Comparison of ENCODE assay signal across 20 cellular contexts in the genomic region with DNA sequence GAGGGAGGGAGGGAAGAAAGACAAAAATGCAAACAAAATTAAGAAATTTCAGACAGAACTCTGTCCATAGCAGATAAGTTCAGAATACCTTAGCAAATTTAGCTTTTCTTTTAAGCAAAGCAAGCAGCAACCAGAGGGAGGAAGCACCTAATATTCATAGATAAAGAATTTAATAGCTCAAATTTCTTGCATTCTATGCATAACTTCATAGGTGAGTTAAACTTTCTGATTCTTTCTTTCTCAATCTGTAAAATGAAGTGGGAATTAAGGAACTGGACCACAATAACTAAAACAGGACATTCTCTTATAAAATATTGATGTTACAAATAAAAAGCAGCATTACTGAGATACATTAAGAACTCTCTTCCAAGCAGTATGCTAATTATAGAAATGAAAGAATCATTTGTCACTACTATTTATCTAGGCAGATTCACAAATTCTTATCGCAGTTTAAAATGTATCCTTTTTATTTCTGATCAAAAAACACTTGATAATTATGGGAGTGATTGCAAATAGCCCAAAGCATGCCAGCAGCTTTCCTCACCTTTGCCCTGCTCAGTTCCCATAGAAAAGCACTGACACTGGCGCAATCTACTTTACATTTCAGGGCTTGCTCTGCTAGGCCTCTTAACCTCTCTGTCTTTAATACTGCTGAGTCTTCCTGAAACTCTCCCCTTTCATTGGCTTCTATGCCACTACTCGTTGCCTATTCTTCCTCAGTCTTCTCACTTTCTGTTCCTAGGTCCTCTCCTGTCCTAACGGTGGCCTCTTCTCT.
A peak's percentile ranks its signal among the peaks of the same experiment; 100 is the strongest.
DNase-seq lines count a peak whose midpoint lies in the region; ATAC-seq, FAIRE-seq and TF ChIP-seq lines count a peak whose summit lies in the region.
"Had no signal": no experiment of that assay in that cellular context is flagged by ENCODE, and none has a peak within 500 bp of the region (broad histone marks: within the 10 kb centered on the region; RNA-seq: fewer than 3 reads in every experiment).

No MANE protein-coding gene starts in this region.

- POLR2A ChIA-PET in HepG2 (lab: Yijun Ruan, JAX), result no interaction called here

- TF ChIP-seq RAD21 in liver (IDR thresholded peaks at IDR 0.05) (no peak), HepG2 (CRISPR knock-in tag; IDR thresholded peaks at IDR 0.05) (no peak)

- H2AFZ ChIP-seq in HepG2 (ENCODE audit: low read length), result no peak overlapping the region

- H3K4me3 ChIP-seq in liver (ENCODE audit: low read depth in 1 of 3, low read length in 3 of 3) (no peak overlapping the region), HepG2 (replicated peaks in 1 of 3; ENCODE audit: insufficient read depth in 1 of 3, low read depth in 2 of 3, low read length in 3 of 3) (no peak overlapping the region), adipocyte (ENCODE audit: low read length) (peak overlapping the region; percentile 3), right lobe of liver (no peak overlapping the region), uterus (no peak overlapping the region)
- H3K4me3 ChIP-seq: BLaER1 treated with 17β-estradiol and CSF1 and Interleukin-3, amounts not matched to agents 10 nM and 100 nM; K562; Peyer's patch had no signal

- no peak for DNase-seq in HepG2 (ENCODE audit: low spot score)
- DNase-seq in adipocyte (ENCODE audit: low read depth), result no peak
- peak in 1 of 3 donors; percentile 70 for DNase-seq in right lobe of liver
- DNase-seq in uterus, result no peak
- no peak for DNase-seq in DMS 273 (lab: John Stamatoyannopoulos, UW; ENCODE audit: unreplicated experiment)
- DNase-seq in NCI-H146 (lab: John Stamatoyannopoulos, UW), result no peak
- DNase-seq: 8988T; Calu3; CD8-positive, alpha-beta T cell; DMS53; H9; NCI-H1105; NCI-H1694; NCI-H2081 treated with DMSO at 0.1 percent for 48 hours; Peyer's patch had no signal

- in situ Hi-C loops in HepG2 (cut with HindIII; ENCODE audit: extremely low pct_ligation_motif_present, low pct_unique_long_range_greater_than_20kb), result no loop called here

- H3K27ac ChIP-seq in liver (ENCODE audit: low read depth in 1 of 2, low read length in 2 of 2) (no peak overlapping the region), HepG2 (ENCODE audit: extremely low read length, insufficient read depth, low read length) (no peak overlapping the region), right lobe of liver (peak overlapping the region in 1 of 3 donors; percentile 47), uterus (peak overlapping the region; percentile 60 to 77)
- H3K27ac ChIP-seq: BLaER1 treated with 17β-estradiol and CSF1 and Interleukin-3, amounts not matched to agents 10 nM and 100 nM; Peyer's patch had no signal

- TF ChIP-seq POLR2A in HepG2 (IDR thresholded peaks at IDR 0.05; ENCODE audit: insufficient read depth in 1 of 2, low read depth in 2 of 2, low read length in 2 of 2) (no peak), right lobe of liver (IDR thresholded peaks at IDR 0.05) (no peak), uterus (IDR thresholded peaks at IDR 0.05) (no peak)

- H4K20me1 ChIP-seq in HepG2 (ENCODE audit: insufficient read depth, low read length), result no peaks in the 10 kb centered on the region
- H4K20me1 ChIP-seq: BLaER1 treated with 17β-estradiol and CSF1 and Interleukin-3, amounts not matched to agents 10 nM and 100 nM had no signal

- no peak overlapping the region for H3K4me2 ChIP-seq in HepG2 (ENCODE audit: low read depth, low read length)
- H3K4me2 ChIP-seq: BLaER1 treated with 17β-estradiol and CSF1 and Interleukin-3, amounts not matched to agents 10 nM and 100 nM had no signal

- TF ChIP-seq EP300 in HepG2 (IDR thresholded peaks at IDR 0.05; ENCODE audit: low read depth in 2 of 2, low read length in 2 of 2) (no peak), HepG2 (CRISPR knock-in tag; IDR thresholded peaks at IDR 0.05; ENCODE audit: borderline replicate concordance) (no peak)

- FAIRE-seq in HepG2 (lab: Jason Lieb, UNC), result no peak
- FAIRE-seq: K562 had no signal

- intact Hi-C loops in HepG2 (cut with micrococcal nuclease; ENCODE audit: unreplicated experiment), result no loop called here
- intact Hi-C loops in right lobe of liver (cut with DNase I), result no loop called here
- intact Hi-C loops in uterus (cut with DNase I; ENCODE audit: low total_unique reads), result no loop called here

- H3K79me2 ChIP-seq in HepG2 (ENCODE audit: insufficient read depth, low read length), result no peaks in the 10 kb centered on the region

- no peak for ATAC-seq in HepG2
- ATAC-seq in right lobe of liver, result peak; percentile 55 to 73 (median 68)
- no peak for ATAC-seq in GM19467 (IDR thresholded peaks at IDR 0.05; ENCODE audit: unreplicated experiment)
- ATAC-seq: CD8-positive, alpha-beta T cell; K562; Right ventricle myocardium inferior had no signal

- TF ChIP-seq CTCF in liver (IDR thresholded peaks at IDR 0.05; ENCODE audit: low read depth, low read length, missing input control) (no peak), HepG2 (CRISPR knock-in tag; IDR thresholded peaks at IDR 0.05) (no peak), right lobe of liver (IDR thresholded peaks at IDR 0.05) (no peak), uterus (IDR thresholded peaks at IDR 0.05) (no peak)

- H3K36me3 ChIP-seq in liver (ENCODE audit: control insufficient read depth in 4 of 4, insufficient read depth in 3 of 4, low read depth in 1 of 4, low read length in 3 of 4), result no peaks in the 10 kb centered on the region
- H3K36me3 ChIP-seq in HepG2 (replicated peaks in 1 of 2; ENCODE audit: control insufficient read depth in 1 of 2, insufficient read depth in 2 of 2, low read length in 2 of 2), result no peaks in the 10 kb centered on the region
- no peaks in the 10 kb centered on the region for H3K36me3 ChIP-seq in adipocyte (ENCODE audit: control insufficient read depth, insufficient read depth, low read length, severe bottlenecking)
- no peaks in the 10 kb centered on the region for H3K36me3 ChIP-seq in right lobe of liver
- H3K36me3 ChIP-seq in uterus, result no peaks in the 10 kb centered on the region
- H3K36me3 ChIP-seq: Peyer's patch had no signal

- H3K27me3 ChIP-seq in liver (ENCODE audit: control insufficient read depth in 4 of 4, insufficient read depth in 4 of 4, low read length in 3 of 4) (no peaks in the 10 kb centered on the region), HepG2 (ENCODE audit: control insufficient read depth in 1 of 2, insufficient read depth in 2 of 2, low read length in 2 of 2) (no peaks in the 10 kb centered on the region; a peak in 1 of 5 replicates), adipocyte (replicated peaks; ENCODE audit: control insufficient read depth, insufficient read depth, low read length) (no peaks in the 10 kb centered on the region), right lobe of liver (no peaks in the 10 kb centered on the region), uterus (no peaks in the 10 kb centered on the region)
- H3K27me3 ChIP-seq: BLaER1 treated with 17β-estradiol and CSF1 and Interleukin-3, amounts not matched to agents 10 nM and 100 nM; Peyer's patch had no signal

- H3K4me1 ChIP-seq in liver (ENCODE audit: control insufficient read depth in 4 of 4, insufficient read depth in 4 of 4, low read length in 3 of 4) (peaks cover 2 to 18% (median 6%) of the 10 kb centered on the region in 4 donors), HepG2 (ENCODE audit: insufficient read depth, low read length) (no peaks in the 10 kb centered on the region), adipocyte (ENCODE audit: control insufficient read depth, insufficient read depth, low read length) (peaks cover 51% of the 10 kb centered on the region), right lobe of liver (peaks cover 0 to 40% (median 2%) of the 10 kb centered on the region in 4 donors), uterus (peaks cover 0 to 5% of the 10 kb centered on the region in 2 donors)
- H3K4me1 ChIP-seq: Peyer's patch had no signal

- CTCF ChIA-PET in HepG2 (lab: Yijun Ruan, JAX; ENCODE audit: low intra/inter-chr PET ratio, low total read pairs), result no interaction called here

- 71% methylated on average over 4 of the region's 4 CpGs for WGBS in liver
- WGBS in HepG2 (ENCODE audit: low lambda C conversion rate), result under 1% methylated on average over 4 of the region's 4 CpGs
- 31% methylated on average over 4 of the region's 4 CpGs for WGBS in right lobe of liver (ENCODE audit: insufficient coverage, low coverage, low lambda C conversion rate, missing lambda C conversion rate)

- BruUV-seq in HepG2 (replicated peaks; lab: Mats Ljungman, UMichigan), result no TSS peak

- no peak overlapping the region for H3K9ac ChIP-seq in liver (ENCODE audit: low read depth in 1 of 2, low read length in 2 of 2)
- H3K9ac ChIP-seq in HepG2 (ENCODE audit: insufficient read depth, low read depth, low read length), result no peak overlapping the region
- H3K9ac ChIP-seq in adipocyte (ENCODE audit: low read length), result peak overlapping the region; percentile 72
- H3K9ac ChIP-seq: BLaER1 treated with 17β-estradiol and CSF1 and Interleukin-3, amounts not matched to agents 10 nM and 100 nM had no signal

- H3K9me3 ChIP-seq in liver (ENCODE audit: control insufficient read depth in 4 of 4, low read length in 3 of 4) (peaks cover 0 to 2% (median 0%) of the 10 kb centered on the region in 4 donors), HepG2 (ENCODE audit: low read length) (peaks cover 12% of the 10 kb centered on the region), adipocyte (ENCODE audit: control insufficient read depth, low read length) (peaks cover 9% of the 10 kb centered on the region), right lobe of liver (no peaks in the 10 kb centered on the region), uterus (peaks cover 0 to 4% of the 10 kb centered on the region in 2 donors)
- H3K9me3 ChIP-seq: Peyer's patch had no signal

TF ChIP-seq in HepG2, 621 proteins besides CTCF, POLR2A, EP300 and RAD21:
- TF ChIP-seq SIX1 (CRISPR knock-in tag; IDR thresholded peaks at IDR 0.05; ENCODE audit: borderline replicate concordance) (no peak), ZNF446 (CRISPR knock-in tag; IDR thresholded peaks at IDR 0.05) (no peak), REXO4 (CRISPR knock-in tag; IDR thresholded peaks at IDR 0.05; ENCODE audit: borderline replicate concordance) (no peak), ZNF317 (CRISPR knock-in tag; IDR thresholded peaks at IDR 0.05) (no peak), ZNF709 (CRISPR knock-in tag; IDR thresholded peaks at IDR 0.05) (no peak), ZNF430 (CRISPR knock-in tag; IDR thresholded peaks at IDR 0.05) (no peak)
- TF ChIP-seq, protein P1, sequence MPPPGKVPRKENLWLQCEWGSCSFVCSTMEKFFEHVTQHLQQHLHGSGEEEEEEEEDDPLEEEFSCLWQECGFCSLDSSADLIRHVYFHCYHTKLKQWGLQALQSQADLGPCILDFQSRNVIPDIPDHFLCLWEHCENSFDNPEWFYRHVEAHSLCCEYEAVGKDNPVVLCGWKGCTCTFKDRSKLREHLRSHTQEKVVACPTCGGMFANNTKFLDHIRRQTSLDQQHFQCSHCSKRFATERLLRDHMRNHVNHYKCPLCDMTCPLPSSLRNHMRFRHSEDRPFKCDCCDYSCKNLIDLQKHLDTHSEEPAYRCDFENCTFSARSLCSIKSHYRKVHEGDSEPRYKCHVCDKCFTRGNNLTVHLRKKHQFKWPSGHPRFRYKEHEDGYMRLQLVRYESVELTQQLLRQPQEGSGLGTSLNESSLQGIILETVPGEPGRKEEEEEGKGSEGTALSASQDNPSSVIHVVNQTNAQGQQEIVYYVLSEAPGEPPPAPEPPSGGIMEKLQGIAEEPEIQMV (CRISPR knock-in tag; IDR thresholded peaks at IDR 0.05; ENCODE audit: low read depth), result no peak

Comparison
In these comparisons a context has a peak if more than half of its experiments do, and no peak if none do; other contexts are left out.
1. ATAC-seq: peak in right lobe of liver (4 of 4); none in HepG2 (single experiment) and GM19467 (single experiment).
2. H3K27ac ChIP-seq: peak in uterus (2 of 2); none in liver (0 of 2) and HepG2 (single experiment).